Comparison of ENCODE assay signal across 17 cellular contexts in genomic region chr14:21428930-21429329, GRCh38. TPM values are rescaled to one million over a fixed set of nuclear protein-coding genes. Genes with fewer than 3 reads are reported as not detected.
DNase-seq lines count a peak whose midpoint lies in the region; ATAC-seq, FAIRE-seq and TF ChIP-seq lines count a peak whose summit lies in the region.
"Had no signal": no experiment of that assay in that cellular context is flagged by ENCODE, and none has a peak within 500 bp of the region (broad histone marks: within the 10 kb centered on the region; RNA-seq: fewer than 3 reads in every experiment).

No MANE protein-coding gene starts in this region.

- no peak for FAIRE-seq in HepG2 (lab: Jason Lieb, UNC)
- no peak for FAIRE-seq in GM19239 (lab: Jason Lieb, UNC)
- FAIRE-seq: D721Med, islet of Langerhans, small intestine had no signal

- H3K27ac ChIP-seq in HepG2 (ENCODE audit: extremely low read length, insufficient read depth, low read length) = no peak overlapping the region
- H3K27ac ChIP-seq in PC-9 = no peak overlapping the region
- H3K27ac ChIP-seq: RWPE1, upper lobe of right lung had no signal

- BruUV-seq in HepG2 (replicated peaks; lab: Mats Ljungman, UMichigan) (no TSS peak), PC-9 (replicated peaks; lab: Mats Ljungman, UMichigan) (no TSS peak)

- H4K20me1 ChIP-seq in HepG2 (ENCODE audit: insufficient read depth, low read length) (no peaks in the 10 kb centered on the region), PC-9 (ENCODE audit: insufficient read depth) (no peaks in the 10 kb centered on the region)

- no peak overlapping the region for H2AFZ ChIP-seq in HepG2 (ENCODE audit: low read length)
- no peak overlapping the region for H2AFZ ChIP-seq in PC-9

- no peak for TF ChIP-seq EP300 in HepG2 (IDR thresholded peaks at IDR 0.05; ENCODE audit: low read depth in 2 of 2, low read length in 2 of 2)
- no peak for TF ChIP-seq EP300 in HepG2 (CRISPR knock-in tag; IDR thresholded peaks at IDR 0.05; ENCODE audit: borderline replicate concordance)

- TF ChIP-seq CTCF in HepG2 (CRISPR knock-in tag; IDR thresholded peaks at IDR 0.05) = no peak
- TF ChIP-seq CTCF in PC-9 (conservative IDR thresholded peaks at IDR 0.05) = no peak

- no peak for TF ChIP-seq RAD21 in HepG2 (CRISPR knock-in tag; IDR thresholded peaks at IDR 0.05)

- H3K4me1 ChIP-seq in HepG2 (ENCODE audit: insufficient read depth, low read length) (no peaks in the 10 kb centered on the region), PC-9 (replicated peaks; ENCODE audit: insufficient read depth) (no peaks in the 10 kb centered on the region)
- H3K4me1 ChIP-seq: upper lobe of right lung had no signal

- CTCF ChIA-PET in HepG2 (lab: Yijun Ruan, JAX; ENCODE audit: low intra/inter-chr PET ratio, low total read pairs) = no interaction called here
- CTCF ChIA-PET in PC-9 (lab: Charles Lee) = no interaction called here

- ATAC-seq in HepG2 (no peak), GM21723 (IDR thresholded peaks at IDR 0.05; ENCODE audit: unreplicated experiment) (no peak), HG03159 (IDR thresholded peaks at IDR 0.05; ENCODE audit: unreplicated experiment) (no peak)
- ATAC-seq: activated T-cell treated with anti-CD3 and anti-CD28 coated beads, Interleukin-2, amount 50 U/mL, for 4 hours; stimulated activated memory B cell treated with anti-CD40 and anti-IgM and Interleukin-4, amounts not matched to agents 10 μg/mL and 1 μg/mL and 100 μg/mL, for 72 hours; upper lobe of right lung had no signal

- H3K36me3 ChIP-seq in HepG2 (replicated peaks in 1 of 2; ENCODE audit: control insufficient read depth in 1 of 2, insufficient read depth in 2 of 2, low read length in 2 of 2) = peaks cover 42 to 80% of the 10 kb centered on the region in 2 experiments
- peaks cover 14% of the 10 kb centered on the region for H3K36me3 ChIP-seq in PC-9 (ENCODE audit: low read depth)

- 98% methylated on average over 4 of the region's 4 CpGs for WGBS in HepG2 (ENCODE audit: low lambda C conversion rate)

- DNase-seq in DMS79 (lab: John Stamatoyannopoulos, UW) (peak; percentile 94), NCI-H128 (lab: John Stamatoyannopoulos, UW; ENCODE audit: unreplicated experiment) (peak; percentile 24), RPMI7951 (ENCODE audit: low read depth) (peak; percentile 4), HepG2 (ENCODE audit: low spot score) (no peak), PC-9 (no peak), GM19239 (ENCODE audit: insufficient read length, low spot score) (no peak)
- DNase-seq: activated T-cell treated with anti-CD3 and anti-CD28 coated beads, Interleukin-2, amount 50 U/mL, for 4 hours; MG63; small intestine; T-helper 2 cell; upper lobe of right lung had no signal

- POLR2A ChIA-PET in HepG2 (lab: Yijun Ruan, JAX) (no interaction called here), PC-9 (lab: Charles Lee; ENCODE audit: unreplicated experiment) (no interaction called here)

- H3K9me3 ChIP-seq in HepG2 (ENCODE audit: low read length) = no peaks in the 10 kb centered on the region
- no peaks in the 10 kb centered on the region for H3K9me3 ChIP-seq in PC-9 (ENCODE audit: insufficient read depth, low read depth)
- H3K9me3 ChIP-seq: MG63, upper lobe of right lung had no signal

- H3K4me3 ChIP-seq in HepG2 (replicated peaks in 1 of 3; ENCODE audit: insufficient read depth in 1 of 3, low read depth in 2 of 3, low read length in 3 of 3) (no peak overlapping the region), PC-9 (no peak overlapping the region)
- H3K4me3 ChIP-seq: MG63, upper lobe of right lung had no signal

- in situ Hi-C loops in HepG2 (cut with HindIII; ENCODE audit: extremely low pct_ligation_motif_present, low pct_unique_long_range_greater_than_20kb) = no loop called here

- H3K9me2 ChIP-seq in PC-9 (ENCODE audit: insufficient read depth) = no peaks in the 10 kb centered on the region

- H3K79me2 ChIP-seq in HepG2 (ENCODE audit: insufficient read depth, low read length) (peaks cover 25% of the 10 kb centered on the region), PC-9 (ENCODE audit: low read depth) (peaks cover 12% of the 10 kb centered on the region)

- H3K27me3 ChIP-seq in HepG2 (ENCODE audit: control insufficient read depth in 1 of 2, insufficient read depth in 2 of 2, low read length in 2 of 2) (no peaks in the 10 kb centered on the region), PC-9 (ENCODE audit: insufficient read depth, low read depth) (no peaks in the 10 kb centered on the region)
- H3K27me3 ChIP-seq: MG63, upper lobe of right lung had no signal

- H3F3A ChIP-seq in PC-9 (ENCODE audit: insufficient read depth, low read depth) = no peaks in the 10 kb centered on the region

- intact Hi-C loops in HepG2 (cut with micrococcal nuclease; ENCODE audit: unreplicated experiment) = no loop called here
- intact Hi-C loops in PC-9 (cut with micrococcal nuclease; ENCODE audit: unreplicated experiment) = no loop called here

- no peak for TF ChIP-seq POLR2A in HepG2 (IDR thresholded peaks at IDR 0.05; ENCODE audit: insufficient read depth in 1 of 2, low read depth in 2 of 2, low read length in 2 of 2)

- H3K4me2 ChIP-seq in HepG2 (ENCODE audit: low read depth, low read length) (no peak overlapping the region), PC-9 (no peak overlapping the region)

- no peak overlapping the region for H3K9ac ChIP-seq in HepG2 (ENCODE audit: insufficient read depth, low read depth, low read length)

RNA-seq across cellular contexts. Expression of gene CHD8, which starts 27.0 kb away (rescaled TPM):
- 28.6 and 30.4 TPM in 2 replicates for total RNA-seq in RPMI7951 (2014; rRNA removed; shearing (Covaris generic))
- 79.6 and 92.9 TPM in 2 replicates for total RNA-seq in HepG2 (2016; rRNA removed; fragmentation: Illumina TruSeq; extraction: Trizol)
- total RNA-seq in HepG2 (2016; cell fraction: cytosol; rRNA removed; fragmentation: Illumina TruSeq; extraction: Trizol; ENCODE audit: low read depth) = 18.6 and 23.0 TPM in 2 replicates
- total RNA-seq in HepG2 (2016; cell fraction: insoluble cytoplasmic fraction; rRNA removed; fragmentation: Illumina TruSeq; extraction: Trizol) = 76.5 and 78.0 TPM in 2 replicates
- total RNA-seq in HepG2 (2016; cell fraction: membrane; rRNA removed; fragmentation: Illumina TruSeq; extraction: Trizol) = 36.9 and 37.8 TPM in 2 replicates
- total RNA-seq in HepG2 (2016; cell fraction: nucleus; rRNA removed; fragmentation: Illumina TruSeq; extraction: Trizol) = 104 and 115 TPM in 2 replicates
- polyA plus RNA-seq in HepG2 (2011; rRNA removed) = 35.1 and 43.9 TPM in 2 replicates
- 23.3 and 26.1 TPM in 2 replicates for polyA plus RNA-seq in HepG2 (2011; cell fraction: cytosol; rRNA removed)
- polyA plus RNA-seq in HepG2 (2011; cell fraction: nucleus; rRNA removed) = 90.8 and 104 TPM in 2 replicates
- 55.5 and 57.3 TPM in 2 replicates for polyA plus RNA-seq in HepG2 (2012)
- 3.9 and 5.2 TPM in 2 replicates for polyA plus RNA-seq in HepG2 (2016; cell fraction: cytosol; fragmentation: Illumina TruSeq; extraction: Trizol; ENCODE audit: low read depth)
- 51.4 and 70.8 TPM in 2 replicates for polyA plus RNA-seq in HepG2 (2016; cell fraction: insoluble cytoplasmic fraction; fragmentation: Illumina TruSeq; extraction: Trizol; ENCODE audit: low read depth)
- polyA plus RNA-seq in HepG2 (2016; cell fraction: membrane; fragmentation: Illumina TruSeq; extraction: Trizol; ENCODE audit: low read depth) = 10.4 and 13.2 TPM in 2 replicates
- 135 and 137 TPM in 2 replicates for polyA plus RNA-seq in HepG2 (2016; cell fraction: nucleus; fragmentation: Illumina TruSeq; extraction: Trizol; ENCODE audit: insufficient read depth, low read depth)
- 108 and 125 TPM in 2 replicates for polyA minus RNA-seq in HepG2 (2011; rRNA and poly(A)+ RNA removed; ENCODE audit: low replicate concordance)
- 44.5 and 60.9 TPM in 2 replicates for polyA minus RNA-seq in HepG2 (2011; cell fraction: cytosol; rRNA and poly(A)+ RNA removed)
- polyA minus RNA-seq in HepG2 (2011; cell fraction: nucleus; rRNA and poly(A)+ RNA removed) = 110 and 124 TPM in 2 replicates
- 57.3 and 58.7 TPM in 2 replicates for total RNA-seq in PC-9 (2021)

RNA-seq across cellular contexts. Expression of gene SUPT16H, which starts 45.1 kb away (rescaled TPM):
- total RNA-seq in RPMI7951 (2014; rRNA removed; shearing (Covaris generic)) = 68.8 and 69.0 TPM in 2 replicates
- total RNA-seq in HepG2 (2016; rRNA removed; fragmentation: Illumina TruSeq; extraction: Trizol) (230 and 340 TPM in 2 replicates), PC-9 (2021) (57.2 and 65.4 TPM in 2 replicates)
- total RNA-seq in HepG2 (2016; cell fraction: cytosol; rRNA removed; fragmentation: Illumina TruSeq; extraction: Trizol; ENCODE audit: low read depth) = 21.3 and 25.1 TPM in 2 replicates
- 232 and 336 TPM in 2 replicates for total RNA-seq in HepG2 (2016; cell fraction: insoluble cytoplasmic fraction; rRNA removed; fragmentation: Illumina TruSeq; extraction: Trizol)
- 44.0 and 46.3 TPM in 2 replicates for total RNA-seq in HepG2 (2016; cell fraction: membrane; rRNA removed; fragmentation: Illumina TruSeq; extraction: Trizol)
- total RNA-seq in HepG2 (2016; cell fraction: nucleus; rRNA removed; fragmentation: Illumina TruSeq; extraction: Trizol) = 152 and 166 TPM in 2 replicates
- 68.0 and 77.5 TPM in 2 replicates for polyA plus RNA-seq in HepG2 (2011; rRNA removed)
- polyA plus RNA-seq in HepG2 (2011; cell fraction: cytosol; rRNA removed) = 51.6 and 70.5 TPM in 2 replicates
- polyA plus RNA-seq in HepG2 (2011; cell fraction: nucleus; rRNA removed) = 46.1 and 56.7 TPM in 2 replicates
- 78.2 and 103 TPM in 2 replicates for polyA plus RNA-seq in HepG2 (2012)
- polyA plus RNA-seq in HepG2 (2016; cell fraction: cytosol; fragmentation: Illumina TruSeq; extraction: Trizol; ENCODE audit: low read depth) = 9.6 and 9.7 TPM in 2 replicates
- 275 and 282 TPM in 2 replicates for polyA plus RNA-seq in HepG2 (2016; cell fraction: insoluble cytoplasmic fraction; fragmentation: Illumina TruSeq; extraction: Trizol; ENCODE audit: low read depth)
- 21.9 and 25.5 TPM in 2 replicates for polyA plus RNA-seq in HepG2 (2016; cell fraction: membrane; fragmentation: Illumina TruSeq; extraction: Trizol; ENCODE audit: low read depth)
- 166 TPM in 2 replicates for polyA plus RNA-seq in HepG2 (2016; cell fraction: nucleus; fragmentation: Illumina TruSeq; extraction: Trizol; ENCODE audit: insufficient read depth, low read depth)
- 94.8 and 138 TPM in 2 replicates for polyA minus RNA-seq in HepG2 (2011; rRNA and poly(A)+ RNA removed; ENCODE audit: low replicate concordance)
- 56.2 and 58.5 TPM in 2 replicates for polyA minus RNA-seq in HepG2 (2011; cell fraction: cytosol; rRNA and poly(A)+ RNA removed)
- 102 and 106 TPM in 2 replicates for polyA minus RNA-seq in HepG2 (2011; cell fraction: nucleus; rRNA and poly(A)+ RNA removed)

RNA-seq across cellular contexts. Expression of gene RAB2B, which starts 47.8 kb away (rescaled TPM):
- 12.6 and 16.9 TPM in 2 replicates for total RNA-seq in RPMI7951 (2014; rRNA removed; shearing (Covaris generic))
- total RNA-seq in HepG2 (2016; rRNA removed; fragmentation: Illumina TruSeq; extraction: Trizol) (36.0 and 46.4 TPM in 2 replicates), PC-9 (2021) (12.2 and 12.8 TPM in 2 replicates)
- 9.7 and 10.7 TPM in 2 replicates for total RNA-seq in HepG2 (2016; cell fraction: cytosol; rRNA removed; fragmentation: Illumina TruSeq; extraction: Trizol; ENCODE audit: low read depth)
- total RNA-seq in HepG2 (2016; cell fraction: insoluble cytoplasmic fraction; rRNA removed; fragmentation: Illumina TruSeq; extraction: Trizol) = 29.3 and 42.1 TPM in 2 replicates
- 26.8 and 30.2 TPM in 2 replicates for total RNA-seq in HepG2 (2016; cell fraction: membrane; rRNA removed; fragmentation: Illumina TruSeq; extraction: Trizol)
- 35.7 and 39.8 TPM in 2 replicates for total RNA-seq in HepG2 (2016; cell fraction: nucleus; rRNA removed; fragmentation: Illumina TruSeq; extraction: Trizol)
- 55.6 and 60.6 TPM in 2 replicates for polyA plus RNA-seq in HepG2 (2011; rRNA removed)
- polyA plus RNA-seq in HepG2 (2011; cell fraction: cytosol; rRNA removed) = 32.1 and 43.2 TPM in 2 replicates
- 53.5 and 58.9 TPM in 2 replicates for polyA plus RNA-seq in HepG2 (2011; cell fraction: nucleus; rRNA removed)
- 36.5 and 43.0 TPM in 2 replicates for polyA plus RNA-seq in HepG2 (2012)
- 3.4 and 4.3 TPM in 2 replicates for polyA plus RNA-seq in HepG2 (2016; cell fraction: cytosol; fragmentation: Illumina TruSeq; extraction: Trizol; ENCODE audit: low read depth)
- 32.9 and 33.9 TPM in 2 replicates for polyA plus RNA-seq in HepG2 (2016; cell fraction: insoluble cytoplasmic fraction; fragmentation: Illumina TruSeq; extraction: Trizol; ENCODE audit: low read depth)
- polyA plus RNA-seq in HepG2 (2016; cell fraction: membrane; fragmentation: Illumina TruSeq; extraction: Trizol; ENCODE audit: low read depth) = 10.6 and 11.5 TPM in 2 replicates
- polyA plus RNA-seq in HepG2 (2016; cell fraction: nucleus; fragmentation: Illumina TruSeq; extraction: Trizol; ENCODE audit: insufficient read depth, low read depth) = 55.9 and 56.7 TPM in 2 replicates
- 17.0 and 37.3 TPM in 2 replicates for polyA minus RNA-seq in HepG2 (2011; rRNA and poly(A)+ RNA removed; ENCODE audit: low replicate concordance)
- 28.9 and 36.2 TPM in 2 replicates for polyA minus RNA-seq in HepG2 (2011; cell fraction: cytosol; rRNA and poly(A)+ RNA removed)
- polyA minus RNA-seq in HepG2 (2011; cell fraction: nucleus; rRNA and poly(A)+ RNA removed) = 60.9 and 74.0 TPM in 2 replicates

RNA-seq across cellular contexts. Expression of gene TOX4, which starts 48.1 kb away (rescaled TPM):
- total RNA-seq in RPMI7951 (2014; rRNA removed; shearing (Covaris generic)) = 13.1 and 14.4 TPM in 2 replicates
- total RNA-seq in HepG2 (2016; rRNA removed; fragmentation: Illumina TruSeq; extraction: Trizol) (71.8 and 124 TPM in 2 replicates), PC-9 (2021) (32.9 and 50.6 TPM in 2 replicates)
- total RNA-seq in HepG2 (2016; cell fraction: cytosol; rRNA removed; fragmentation: Illumina TruSeq; extraction: Trizol; ENCODE audit: low read depth) = 15.2 and 16.0 TPM in 2 replicates
- 74.9 and 112 TPM in 2 replicates for total RNA-seq in HepG2 (2016; cell fraction: insoluble cytoplasmic fraction; rRNA removed; fragmentation: Illumina TruSeq; extraction: Trizol)
- 36.1 and 44.6 TPM in 2 replicates for total RNA-seq in HepG2 (2016; cell fraction: membrane; rRNA removed; fragmentation: Illumina TruSeq; extraction: Trizol)
- total RNA-seq in HepG2 (2016; cell fraction: nucleus; rRNA removed; fragmentation: Illumina TruSeq; extraction: Trizol) = 46.8 and 50.0 TPM in 2 replicates
- polyA plus RNA-seq in HepG2 (2011; rRNA removed) = 147 and 163 TPM in 2 replicates
- 122 and 127 TPM in 2 replicates for polyA plus RNA-seq in HepG2 (2011; cell fraction: cytosol; rRNA removed)
- 72.8 and 97.3 TPM in 2 replicates for polyA plus RNA-seq in HepG2 (2011; cell fraction: nucleus; rRNA removed)
- 72.0 and 83.5 TPM in 2 replicates for polyA plus RNA-seq in HepG2 (2012)
- polyA plus RNA-seq in HepG2 (2016; cell fraction: cytosol; fragmentation: Illumina TruSeq; extraction: Trizol; ENCODE audit: low read depth) = 20.7 and 21.8 TPM in 2 replicates
- 130 and 137 TPM in 2 replicates for polyA plus RNA-seq in HepG2 (2016; cell fraction: insoluble cytoplasmic fraction; fragmentation: Illumina TruSeq; extraction: Trizol; ENCODE audit: low read depth)
- 28.2 and 33.2 TPM in 2 replicates for polyA plus RNA-seq in HepG2 (2016; cell fraction: membrane; fragmentation: Illumina TruSeq; extraction: Trizol; ENCODE audit: low read depth)
- polyA plus RNA-seq in HepG2 (2016; cell fraction: nucleus; fragmentation: Illumina TruSeq; extraction: Trizol; ENCODE audit: insufficient read depth, low read depth) = 65.1 and 77.3 TPM in 2 replicates
- polyA minus RNA-seq in HepG2 (2011; rRNA and poly(A)+ RNA removed; ENCODE audit: low replicate concordance) = 259 and 369 TPM in 2 replicates
- polyA minus RNA-seq in HepG2 (2011; cell fraction: cytosol; rRNA and poly(A)+ RNA removed) = 49.3 and 53.2 TPM in 2 replicates
- 61.0 and 67.8 TPM in 2 replicates for polyA minus RNA-seq in HepG2 (2011; cell fraction: nucleus; rRNA and poly(A)+ RNA removed)

Comparison
In these comparisons a context has a peak if more than half of its experiments do, and no peak if none do; other contexts are left out.
1. DNase-seq: peak in DMS79 (single experiment), NCI-H128 (single experiment) and RPMI7951 (single experiment); none in HepG2 (single experiment), PC-9 (0 of 2) and GM19239 (single experiment).